Comparison of ENCODE assay signal across 9 cellular contexts in the genomic region with DNA sequence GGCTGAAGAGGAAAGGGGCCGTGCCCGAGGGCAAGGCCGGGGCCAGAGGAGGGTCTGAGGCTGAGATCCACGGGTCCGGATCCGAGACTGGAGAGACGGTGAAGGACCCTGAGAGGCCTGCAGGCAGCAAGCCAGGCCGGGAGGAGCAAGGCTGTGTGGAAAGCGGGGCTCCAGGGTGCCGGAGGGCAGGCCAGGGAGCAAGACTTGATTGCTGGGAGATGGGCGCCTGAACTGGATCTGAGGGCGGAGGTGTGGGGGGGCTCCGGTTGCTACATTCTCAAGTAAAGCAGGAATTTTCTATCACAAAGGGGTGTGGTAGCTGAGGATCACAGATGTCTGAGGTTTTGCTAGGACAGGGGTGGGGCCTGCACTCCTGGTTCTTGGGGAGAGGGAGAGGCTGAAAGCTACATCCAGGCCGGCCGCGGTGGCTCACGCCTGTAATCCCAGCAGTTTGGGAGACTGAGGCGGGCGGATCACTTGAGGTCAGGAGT. TPM values are rescaled to one million over a fixed set of nuclear protein-coding genes. Genes with fewer than 3 reads are reported as not detected.
DNase-seq lines count a peak whose midpoint lies in the region; ATAC-seq and TF ChIP-seq lines count a peak whose summit lies in the region.
"Had no signal": no experiment of that assay in that cellular context is flagged by ENCODE, and none has a peak within 500 bp of the region (broad histone marks: within the 10 kb centered on the region; RNA-seq: fewer than 3 reads in every experiment).

No MANE protein-coding gene starts in this region.

- no peak for DNase-seq in activated naive CD4-positive, alpha-beta T cell treated with anti-CD3 and anti-CD28 coated beads, Interleukin-2, amount 10 ng/mL, durations not matched to agents 7 days and 5 days
- no peak for DNase-seq in activated naive CD4-positive, alpha-beta T cell treated with anti-CD3 and anti-CD28 coated beads, Interleukin-2, amount 50 U/mL, for 16 hours
- DNase-seq in ascending aorta (ENCODE audit: low spot score in 2 of 2) (no peak), memory B cell (ENCODE audit: low spot score in 2 of 2) (no peak), transverse colon (peak; percentile 37), lower leg skin (ENCODE audit: low spot score in 2 of 2) (no peak)
- DNase-seq in effector CD4-positive, alpha-beta T cell = no peak
- DNase-seq: effector memory CD8-positive, alpha-beta T cell had no signal

- peaks cover 7% of the 10 kb centered on the region for H3K9me3 Mint-ChIP-seq in activated naive CD4-positive, alpha-beta T cell treated with anti-CD3 and anti-CD28 coated beads, Interleukin-2, amount 10 ng/mL, durations not matched to agents 7 days and 5 days
- H3K9me3 Mint-ChIP-seq in memory B cell = no peaks in the 10 kb centered on the region
- H3K9me3 Mint-ChIP-seq: effector memory CD8-positive, alpha-beta T cell had no signal

- peaks cover 15 to 24% of the 10 kb centered on the region in 2 donors for H3K4me1 ChIP-seq in ascending aorta
- peaks cover 21 to 47% (median 41%) of the 10 kb centered on the region in 4 donors for H3K4me1 ChIP-seq in transverse colon

- H3K27ac Mint-ChIP-seq in activated naive CD4-positive, alpha-beta T cell treated with anti-CD3 and anti-CD28 coated beads, Interleukin-2, amount 10 ng/mL, durations not matched to agents 7 days and 5 days = peak overlapping the region; percentile 52
- H3K27ac Mint-ChIP-seq in memory B cell = no peak overlapping the region

- H3K27ac ChIP-seq in ascending aorta (peak overlapping the region; percentile 8 to 45), transverse colon (peak overlapping the region; percentile 85 to 93 (median 90))

- in situ Hi-C loops in transverse colon (cut with MboI; ENCODE audit: low pct_ligation_motif_present in 1 of 4, low pct_unique_long_range_greater_than_20kb in 1 of 4, low sequenced_read_pairs in 3 of 4) = no loop called here

- no peak for TF ChIP-seq EP300 in transverse colon (IDR thresholded peaks at IDR 0.05; ENCODE audit: low read depth)

- ATAC-seq in memory B cell (ENCODE audit: low read depth) = no peak
- no peak for ATAC-seq in HG03439 (IDR thresholded peaks at IDR 0.05; ENCODE audit: unreplicated experiment)
- ATAC-seq: effector memory CD8-positive, alpha-beta T cell had no signal

- CTCF ChIA-PET in activated naive CD4-positive, alpha-beta T cell treated with anti-CD3 and anti-CD28 coated beads, Interleukin-2, amount 10 ng/mL, durations not matched to agents 7 days and 5 days (lab: Charles Lee) = no interaction called here

- peaks cover 33% of the 10 kb centered on the region for H3K4me1 Mint-ChIP-seq in activated naive CD4-positive, alpha-beta T cell treated with anti-CD3 and anti-CD28 coated beads, Interleukin-2, amount 10 ng/mL, durations not matched to agents 7 days and 5 days
- H3K4me1 Mint-ChIP-seq in memory B cell = peaks cover 14% of the 10 kb centered on the region

- intact Hi-C loops in ascending aorta (cut with DNase I) (loop anchor here (2.0 to 10.0 kb wide), 2 partner anchors 41 to 351 kb away; a partner anchor contains a TSS), transverse colon (cut with DNase I; ENCODE audit: low total_unique reads) (no loop called here), lower leg skin (cut with DNase I; ENCODE audit: low total_unique reads) (no loop called here)

- H3K4me3 ChIP-seq in ascending aorta = peak overlapping the region in 1 of 2 donors; percentile 75
- H3K4me3 ChIP-seq in transverse colon = peak overlapping the region in 1 of 4 donors; percentile 75
- H3K4me3 ChIP-seq in lower leg skin (ENCODE audit: low read depth, poor library complexity, severe bottlenecking) = no peak overlapping the region

- TF ChIP-seq POLR2A in transverse colon (IDR thresholded peaks at IDR 0.05) (no peak), lower leg skin (IDR thresholded peaks at IDR 0.05) (no peak)

- WGBS in transverse colon (ENCODE audit: low coverage in 1 of 2), 2 donors = 62% methylated on average over 19 of the region's 19 CpGs; no CpG with 5 or more reads in 1 of the 2 donors
- WGBS in lower leg skin, 2 donors = 29 to 42% methylated on average over 19 of the region's 19 CpGs

- peaks cover 8% of the 10 kb centered on the region for H3K36me3 Mint-ChIP-seq in activated naive CD4-positive, alpha-beta T cell treated with anti-CD3 and anti-CD28 coated beads, Interleukin-2, amount 10 ng/mL, durations not matched to agents 7 days and 5 days
- no peaks in the 10 kb centered on the region for H3K36me3 Mint-ChIP-seq in memory B cell

- H3K27me3 ChIP-seq in ascending aorta (no peaks in the 10 kb centered on the region), transverse colon (no peaks in the 10 kb centered on the region)

- peaks cover 15% of the 10 kb centered on the region for H3K27me3 Mint-ChIP-seq in activated naive CD4-positive, alpha-beta T cell treated with anti-CD3 and anti-CD28 coated beads, Interleukin-2, amount 10 ng/mL, durations not matched to agents 7 days and 5 days
- H3K27me3 Mint-ChIP-seq in memory B cell = no peaks in the 10 kb centered on the region
- H3K27me3 Mint-ChIP-seq: effector memory CD8-positive, alpha-beta T cell had no signal

- H3K9me3 ChIP-seq in ascending aorta = no peaks in the 10 kb centered on the region
- no peaks in the 10 kb centered on the region for H3K9me3 ChIP-seq in transverse colon

- H3K4me3 Mint-ChIP-seq in activated naive CD4-positive, alpha-beta T cell treated with anti-CD3 and anti-CD28 coated beads, Interleukin-2, amount 10 ng/mL, durations not matched to agents 7 days and 5 days = peak overlapping the region; percentile 78
- H3K4me3 Mint-ChIP-seq in memory B cell = peak overlapping the region; percentile 11

- H3K36me3 ChIP-seq in ascending aorta (no peaks in the 10 kb centered on the region), transverse colon (no peaks in the 10 kb centered on the region)

- TF ChIP-seq CTCF in ascending aorta (IDR thresholded peaks at IDR 0.05) (no peak), transverse colon (IDR thresholded peaks at IDR 0.05) (no peak), lower leg skin (IDR thresholded peaks at IDR 0.05) (no peak)

RNA-seq across cellular contexts. Expression of a gene that starts 3.8 kb away (rescaled TPM):
- 0.32 TPM for total RNA-seq in ascending aorta
- total RNA-seq in transverse colon = 1 to 10 TPM in 2 of 4 donors, under 1 TPM in 1, not detected in 1; 0.55 to 2.2 (median 1.6) TPM
- total RNA-seq in lower leg skin = under 1 TPM; 0.42 to 0.74 (median 0.63) TPM

RNA-seq across cellular contexts. Expression of a gene that starts 20.0 kb away (rescaled TPM):
- total RNA-seq in ascending aorta (not detected), transverse colon (10 to 100 TPM; 32.5 to 68.6 (median 55.1) TPM), lower leg skin (10 to 100 TPM in 3 of 4 donors, 1 to 10 TPM in 1; 8.5 to 14.9 (median 11.5) TPM)

RNA-seq across cellular contexts. Expression of a gene that starts 24.7 kb away (rescaled TPM):
- total RNA-seq in ascending aorta (85.9 TPM), transverse colon (10 to 100 TPM in 2 of 4 donors, 1 to 10 TPM in 2; 3.0 to 11.1 (median 7.0) TPM), lower leg skin (10 to 100 TPM in 2 of 4 donors, 1 to 10 TPM in 2; 4.7 to 16.8 (median 11.4) TPM)

RNA-seq across cellular contexts. Expression of a gene that starts 31.0 kb away (rescaled TPM):
- total RNA-seq in ascending aorta = not detected
- not detected for total RNA-seq in transverse colon
- total RNA-seq in lower leg skin = not detected

RNA-seq across cellular contexts. Expression of a gene that starts 36.7 kb away (rescaled TPM):
- 3.8 TPM for total RNA-seq in ascending aorta
- total RNA-seq in transverse colon = under 1 TPM; 0.27 to 1.00 (median 0.58) TPM
- total RNA-seq in lower leg skin = 1 to 10 TPM; 1.7 to 4.9 (median 3.5) TPM
